15 cellular contexts compared by ENCODE assay signal in the genomic region with DNA sequence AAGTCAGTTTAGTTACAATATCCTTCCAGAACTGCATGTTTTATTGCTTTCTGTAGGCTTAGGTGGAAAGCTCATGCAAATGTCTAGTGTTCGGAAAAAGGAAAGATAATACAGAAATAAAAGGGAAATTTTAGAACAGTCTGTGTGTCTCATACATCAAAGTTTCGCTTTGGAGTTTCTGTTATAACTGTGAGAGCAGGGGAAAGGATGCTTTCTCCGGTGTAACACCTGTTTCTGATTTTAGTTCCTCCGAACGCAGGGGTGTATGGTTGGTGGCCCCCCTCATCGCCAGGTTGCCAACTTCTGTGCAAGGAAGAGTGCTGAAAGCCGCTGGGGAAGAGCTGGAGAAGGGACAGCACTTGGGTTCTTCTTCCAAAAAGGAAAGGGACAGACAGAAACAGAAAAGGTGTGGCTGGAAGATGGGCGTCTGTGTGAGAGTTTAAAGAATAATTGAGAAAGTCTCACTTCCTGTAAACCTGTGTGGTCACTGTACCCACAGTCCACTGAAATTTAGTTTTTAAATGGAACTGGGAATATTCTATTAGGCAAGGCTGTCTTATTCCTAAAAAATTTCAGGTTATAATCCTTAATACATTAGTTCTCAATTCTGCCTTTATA. TPM values are rescaled to one million over a fixed set of nuclear protein-coding genes. Genes with fewer than 3 reads are reported as not detected.
A peak's percentile ranks its signal among the peaks of the same experiment; 100 is the strongest.
DNase-seq lines count a peak whose midpoint lies in the region; ATAC-seq and TF ChIP-seq lines count a peak whose summit lies in the region.
"Had no signal": no experiment of that assay in that cellular context is flagged by ENCODE, and none has a peak within 500 bp of the region (broad histone marks: within the 10 kb centered on the region; RNA-seq: fewer than 3 reads in every experiment).

No MANE protein-coding gene starts in this region.

- no peaks in the 10 kb centered on the region for H3K27me3 ChIP-seq in neural progenitor cell

- TF ChIP-seq CTCF in OCI-LY7 (conservative IDR thresholded peaks at IDR 0.05; ENCODE audit: low read length) = no peak
- TF ChIP-seq CTCF in neural progenitor cell (IDR thresholded peaks at IDR 0.05) = no peak

- no peak overlapping the region for H3K4me3 ChIP-seq in OCI-LY7 (ENCODE audit: low read depth, low read length, poor library complexity, severe bottlenecking)
- H3K4me3 ChIP-seq in neural progenitor cell = no peak overlapping the region

- BruUV-seq in OCI-LY7 (replicated peaks; lab: Mats Ljungman, UMichigan) = no TSS peak

- H3K27ac ChIP-seq in OCI-LY7 (ENCODE audit: low read depth, low read length, poor library complexity, severe bottlenecking) = no peak overlapping the region
- no peak overlapping the region for H3K27ac ChIP-seq in neural progenitor cell

- no peaks in the 10 kb centered on the region for H3F3A ChIP-seq in neural progenitor cell (ENCODE audit: low read depth)

- no peaks in the 10 kb centered on the region for H3K9me3 Mint-ChIP-seq in neural progenitor cell
- H3K9me3 Mint-ChIP-seq: stimulated activated naive CD8-positive, alpha-beta T cell treated with anti-CD3 and anti-CD28 coated beads, Interleukin-15, amount 100 ng/mL, for 72 hours; WTC11 had no signal

- H3K36me3 ChIP-seq in OCI-LY7 (ENCODE audit: insufficient read depth, low read length) (peaks cover 7% of the 10 kb centered on the region; the same call in 1 of the 2 replicates), neural progenitor cell (no peaks in the 10 kb centered on the region)

- H3K9me3 ChIP-seq in OCI-LY7 (ENCODE audit: low read length) (no peaks in the 10 kb centered on the region), neural progenitor cell (ENCODE audit: low read depth) (no peaks in the 10 kb centered on the region)

- H4K20me1 ChIP-seq in OCI-LY7 (ENCODE audit: insufficient read depth, low read length) = no peaks in the 10 kb centered on the region
- H4K20me1 ChIP-seq in neural progenitor cell (ENCODE audit: low read depth) = no peaks in the 10 kb centered on the region

- H3K4me2 ChIP-seq in OCI-LY7 (ENCODE audit: low read length) (peak overlapping the region; percentile 45), neural progenitor cell (no peak overlapping the region)

- H3K27me3 Mint-ChIP-seq in neural progenitor cell (ENCODE audit: insufficient read depth, low read depth) = no peaks in the 10 kb centered on the region
- H3K27me3 Mint-ChIP-seq: stimulated activated naive CD8-positive, alpha-beta T cell treated with anti-CD3 and anti-CD28 coated beads, Interleukin-15, amount 100 ng/mL, for 72 hours had no signal

- ATAC-seq in GM18498 (IDR thresholded peaks at IDR 0.05; ENCODE audit: unreplicated experiment) (peak; percentile 68), GM21360 (IDR thresholded peaks at IDR 0.05; ENCODE audit: unreplicated experiment) (peak; percentile 42), HG02943 (IDR thresholded peaks at IDR 0.05; ENCODE audit: low read depth, unreplicated experiment) (peak; percentile 51)
- ATAC-seq: esophagus mucosa; HCT116; stimulated activated naive CD8-positive, alpha-beta T cell treated with anti-CD3 and anti-CD28 coated beads, Interleukin-15, amount 100 ng/mL, for 72 hours; WTC11 had no signal

- no peak overlapping the region for H3K9ac ChIP-seq in neural progenitor cell

- intact Hi-C loops in OCI-LY7 (cut with micrococcal nuclease; ENCODE audit: unreplicated experiment) = no loop called here

- H3K36me3 Mint-ChIP-seq in neural progenitor cell = peaks cover 7% of the 10 kb centered on the region

- POLR2A ChIA-PET in OCI-LY7 (lab: Charles Lee) = interaction anchor here (0.6 to 1.8 kb wide), 3 partner anchors 15 to 821 kb away, joined by 3 to 8 read pairs (median 3); no protein-coding TSS in a partner anchor

- DNase-seq in OCI-LY7 (ENCODE audit: low spot score) (no peak), cerebellar nuclear complex (lab: John Stamatoyannopoulos, UW) (no peak), neural progenitor cell (ENCODE audit: low spot score) (no peak), NCI-H1417 treated with DMSO at 0.1 percent for 48 hours (lab: John Stamatoyannopoulos, UW) (no peak)
- no peak for DNase-seq in effector CD4-positive, alpha-beta T cell
- DNase-seq: activated T-cell treated with anti-CD3 and anti-CD28 coated beads, Interleukin-2, amount 50 U/mL, for 48 hours; DMS 273 treated with DMSO at 0.1 percent for 48 hours; NCI-H2029 treated with DMSO at 0.1 percent for 48 hours; stimulated activated naive CD8-positive, alpha-beta T cell treated with anti-CD3 and anti-CD28 coated beads, Interleukin-15, amount 100 ng/mL, for 72 hours had no signal

- H3K4me1 ChIP-seq in OCI-LY7 (ENCODE audit: insufficient read depth, low read length, poor library complexity, severe bottlenecking) (peaks cover 12% of the 10 kb centered on the region), neural progenitor cell (no peaks in the 10 kb centered on the region)

- no peak overlapping the region for H3K27ac Mint-ChIP-seq in neural progenitor cell
- H3K27ac Mint-ChIP-seq: stimulated activated naive CD8-positive, alpha-beta T cell treated with anti-CD3 and anti-CD28 coated beads, Interleukin-15, amount 100 ng/mL, for 72 hours; WTC11 had no signal

- CTCF ChIA-PET in OCI-LY7 (lab: Charles Lee; ENCODE audit: unreplicated experiment) = no interaction called here

- no peak overlapping the region for H2AFZ ChIP-seq in OCI-LY7 (ENCODE audit: low read length)
- H2AFZ ChIP-seq in neural progenitor cell (replicated peaks) = no peak overlapping the region

- H3K4me3 Mint-ChIP-seq in neural progenitor cell = no peak overlapping the region
- H3K4me3 Mint-ChIP-seq: stimulated activated naive CD8-positive, alpha-beta T cell treated with anti-CD3 and anti-CD28 coated beads, Interleukin-15, amount 100 ng/mL, for 72 hours; WTC11 had no signal

- H3K9me2 ChIP-seq in OCI-LY7 (ENCODE audit: insufficient read depth, low read length) = no peaks in the 10 kb centered on the region

- H3K79me2 ChIP-seq in OCI-LY7 (ENCODE audit: insufficient read depth, low read depth, low read length) = no peaks in the 10 kb centered on the region
- no peaks in the 10 kb centered on the region for H3K79me2 ChIP-seq in neural progenitor cell (ENCODE audit: low read depth)

- no peaks in the 10 kb centered on the region for H3K4me1 Mint-ChIP-seq in neural progenitor cell
- H3K4me1 Mint-ChIP-seq: stimulated activated naive CD8-positive, alpha-beta T cell treated with anti-CD3 and anti-CD28 coated beads, Interleukin-15, amount 100 ng/mL, for 72 hours had no signal

RNA-seq across cellular contexts. Expression of gene P2RY12, which starts 6.7 kb away (rescaled TPM):
- 0.19 TPM in 1 of 2 replicates, not detected in the other for total RNA-seq in OCI-LY7 (2014; rRNA removed; shearing (Covaris generic))
- total RNA-seq in OCI-LY7 (2022) (0.28 TPM in 1 of 2 replicates, not detected in the other), neural progenitor cell (ENCODE audit: low replicate concordance) (not detected in 2 replicates)
- total RNA-seq: esophagus mucosa, WTC11 had no signal

RNA-seq across cellular contexts. Expression of gene P2RY13, which starts 48.5 kb away (rescaled TPM):
- total RNA-seq in OCI-LY7 (2014; rRNA removed; shearing (Covaris generic)) = not detected in 2 replicates
- total RNA-seq in OCI-LY7 (2022) = not detected in 2 replicates
- total RNA-seq in neural progenitor cell (ENCODE audit: low replicate concordance) = not detected in 2 replicates
- total RNA-seq: WTC11 had no signal
